Comparison of ENCODE assay signal across 13 cellular contexts in genomic region chr13:51000576-51001260, GRCh38.
DNase-seq lines count a peak whose midpoint lies in the region; ATAC-seq and TF ChIP-seq lines count a peak whose summit lies in the region.
"Had no signal": no experiment of that assay in that cellular context is flagged by ENCODE, and none has a peak within 500 bp of the region (broad histone marks: within the 10 kb centered on the region; RNA-seq: fewer than 3 reads in every experiment).

No MANE protein-coding gene starts in this region.

- H3K36me3 ChIP-seq in SK-N-SH (replicated peaks in 1 of 2; ENCODE audit: control insufficient read depth in 1 of 2, insufficient read depth in 2 of 2, low read length in 1 of 2) = no peaks in the 10 kb centered on the region

- no peak for TF ChIP-seq POLR2A in GM18505 (IDR thresholded peaks at IDR 0.05; ENCODE audit: borderline replicate concordance, extremely low read depth, insufficient read depth, insufficient read length)

- H3K4me1 Mint-ChIP-seq in activated CD4-positive, alpha-beta T cell treated with anti-CD3 and anti-CD28 coated beads, Interleukin-2, amount 10 ng/mL, durations not matched to agents 24 days and 14 days = no peaks in the 10 kb centered on the region
- H3K4me1 Mint-ChIP-seq: B cell had no signal

- POLR2A ChIA-PET in SK-N-SH (lab: Yijun Ruan, JAX) = no interaction called here

- intact Hi-C loops in activated CD4-positive, alpha-beta T cell treated with anti-CD3 and anti-CD28 coated beads, Interleukin-2, amount 10 ng/mL, durations not matched to agents 24 days and 14 days (cut with micrococcal nuclease) = no loop called here
- intact Hi-C loops in left cardiac atrium (cut with DNase I) = no loop called here

- no peaks in the 10 kb centered on the region for H4K20me1 ChIP-seq in SK-N-SH (ENCODE audit: insufficient read depth)

- ATAC-seq in left cardiac atrium (peak; percentile 61 to 68), GM18505 (IDR thresholded peaks at IDR 0.05; ENCODE audit: unreplicated experiment) (no peak), HG03457 (IDR thresholded peaks at IDR 0.05; ENCODE audit: unreplicated experiment) (no peak)
- ATAC-seq: natural killer cell treated with Interleukin-12 subunit alpha and Interleukin-12 subunit beta and Interleukin-15 and Interleukin-18, amount 100 ng/mL, for 72 hours had no signal

- TF ChIP-seq CTCF in SK-N-SH (IDR thresholded peaks at IDR 0.05) = no peak

- no peaks in the 10 kb centered on the region for H3K9me2 ChIP-seq in SK-N-SH

- no peak overlapping the region for H3K27ac Mint-ChIP-seq in activated CD4-positive, alpha-beta T cell treated with anti-CD3 and anti-CD28 coated beads, Interleukin-2, amount 10 ng/mL, durations not matched to agents 24 days and 14 days
- H3K27ac Mint-ChIP-seq: activated naive CD4-positive, alpha-beta T cell treated with anti-CD3 and anti-CD28 coated beads for 36 hours; B cell; natural killer cell treated with Interleukin-12 subunit alpha and Interleukin-12 subunit beta and Interleukin-15 and Interleukin-18, amount 100 ng/mL, for 72 hours had no signal

- H2AFZ ChIP-seq in SK-N-SH (ENCODE audit: low read depth) = no peak overlapping the region

- H3K27ac ChIP-seq in SK-N-SH (ENCODE audit: low read depth in 2 of 2, low read length in 1 of 2) = no peak overlapping the region

- 56% methylated on average over 6 of the region's 15 CpGs for WGBS in SK-N-SH (ENCODE audit: low lambda C conversion rate)

- H3K27me3 ChIP-seq in SK-N-SH (ENCODE audit: insufficient read depth) = no peaks in the 10 kb centered on the region; the same call in 1 of the 2 replicates

- no peak for TF ChIP-seq RAD21 in SK-N-SH (IDR thresholded peaks at IDR 0.05; ENCODE audit: low read length)

- no peaks in the 10 kb centered on the region for H3K9me3 ChIP-seq in SK-N-SH

- no peak overlapping the region for H3K9ac ChIP-seq in SK-N-SH

- CTCF ChIA-PET in SK-N-SH (lab: Yijun Ruan, JAX) = interaction anchor here (0.7 kb wide), 1 partner anchor 11 kb away, joined by 3 read pairs; no protein-coding TSS in a partner anchor

- no peaks in the 10 kb centered on the region for H3K9me3 Mint-ChIP-seq in activated CD4-positive, alpha-beta T cell treated with anti-CD3 and anti-CD28 coated beads, Interleukin-2, amount 10 ng/mL, durations not matched to agents 24 days and 14 days
- H3K9me3 Mint-ChIP-seq: activated naive CD4-positive, alpha-beta T cell treated with anti-CD3 and anti-CD28 coated beads for 36 hours; natural killer cell treated with Interleukin-12 subunit alpha and Interleukin-12 subunit beta and Interleukin-15 and Interleukin-18, amount 100 ng/mL, for 72 hours had no signal

- H3K4me3 ChIP-seq in SK-N-SH (ENCODE audit: low read depth in 2 of 2, low read length in 1 of 2) = no peak overlapping the region

- no peak for TF ChIP-seq EP300 in SK-N-SH (IDR thresholded peaks at IDR 0.05; ENCODE audit: borderline replicate concordance in 1 of 2, low read depth in 1 of 2, low read length in 1 of 2)

- H3K27me3 Mint-ChIP-seq in activated CD4-positive, alpha-beta T cell treated with anti-CD3 and anti-CD28 coated beads, Interleukin-2, amount 10 ng/mL, durations not matched to agents 24 days and 14 days = peaks cover 10% of the 10 kb centered on the region

- no peaks in the 10 kb centered on the region for H3K36me3 Mint-ChIP-seq in activated CD4-positive, alpha-beta T cell treated with anti-CD3 and anti-CD28 coated beads, Interleukin-2, amount 10 ng/mL, durations not matched to agents 24 days and 14 days (ENCODE audit: low read depth)
- H3K36me3 Mint-ChIP-seq: natural killer cell treated with Interleukin-12 subunit alpha and Interleukin-12 subunit beta and Interleukin-15 and Interleukin-18, amount 100 ng/mL, for 72 hours had no signal

- H3F3A ChIP-seq in SK-N-SH (replicated peaks; ENCODE audit: insufficient read depth) = no peaks in the 10 kb centered on the region

- no peaks in the 10 kb centered on the region for H3K79me2 ChIP-seq in SK-N-SH (ENCODE audit: insufficient read depth)

- H3K4me2 ChIP-seq in SK-N-SH = no peak overlapping the region

- DNase-seq in activated CD4-positive, alpha-beta T cell treated with anti-CD3 and anti-CD28 coated beads, Interleukin-2, amount 10 ng/mL, durations not matched to agents 24 days and 14 days = peak; percentile 34
- DNase-seq in activated CD4-positive, alpha-beta T cell treated with anti-CD3 and anti-CD28 coated beads, Interleukin-2, amount 50 U/mL, for 4 hours = no peak
- DNase-seq in SHP77 (lab: John Stamatoyannopoulos, UW) (peak; percentile 24 to 55), left cardiac atrium (peak; percentile 55), ureter (ENCODE audit: low spot score) (peak; percentile 57), SK-N-SH (no peak)
- DNase-seq: activated naive CD4-positive, alpha-beta T cell treated with anti-CD3 and anti-CD28 coated beads for 36 hours; foreskin melanocyte; KG1 had no signal

- H3K4me3 Mint-ChIP-seq in activated CD4-positive, alpha-beta T cell treated with anti-CD3 and anti-CD28 coated beads, Interleukin-2, amount 10 ng/mL, durations not matched to agents 24 days and 14 days = no peak overlapping the region
- H3K4me3 Mint-ChIP-seq: activated naive CD4-positive, alpha-beta T cell treated with anti-CD3 and anti-CD28 coated beads for 36 hours; B cell; natural killer cell treated with Interleukin-12 subunit alpha and Interleukin-12 subunit beta and Interleukin-15 and Interleukin-18, amount 100 ng/mL, for 72 hours had no signal

- H3K4me1 ChIP-seq in SK-N-SH (ENCODE audit: control insufficient read depth in 1 of 2, insufficient read depth in 2 of 2, low read depth in 1 of 2, low read length in 1 of 2) = no peaks in the 10 kb centered on the region; a peak in 1 of 4 replicates

TF ChIP-seq in SK-N-SH, 30 proteins besides CTCF, POLR2A, EP300 and RAD21:
- no peak for TF ChIP-seq TEAD4 (IDR thresholded peaks at IDR 0.05; ENCODE audit: borderline replicate concordance, insufficient read depth)
- no peak for TF ChIP-seq TAF1 (IDR thresholded peaks at IDR 0.05; ENCODE audit: borderline replicate concordance, low read depth, low read length)
- no peak for TF ChIP-seq TCF12 (IDR thresholded peaks at IDR 0.05)
- no peak for TF ChIP-seq ELF1 (IDR thresholded peaks at IDR 0.05)
- no peak for TF ChIP-seq MAX (IDR thresholded peaks at IDR 0.05; ENCODE audit: low read depth)
- no peak for TF ChIP-seq GATA2 (CRISPR knock-in tag; IDR thresholded peaks at IDR 0.05)
- no peak for TF ChIP-seq RCOR1 (IDR thresholded peaks at IDR 0.05; ENCODE audit: low read length)
- no peak for TF ChIP-seq MXI1 (IDR thresholded peaks at IDR 0.05; ENCODE audit: low read depth, low read length)
- no peak for TF ChIP-seq EZH2phosphoT487 (IDR thresholded peaks at IDR 0.05; ENCODE audit: borderline replicate concordance, low read depth)
- no peak for TF ChIP-seq USF2 (IDR thresholded peaks at IDR 0.05; ENCODE audit: borderline replicate concordance, low read depth, low read length)
- TF ChIP-seq SIN3A (IDR thresholded peaks at IDR 0.05; ENCODE audit: borderline replicate concordance, low read depth, low read length) = no peak
- no peak for TF ChIP-seq GABPA (IDR thresholded peaks at IDR 0.05; ENCODE audit: low read depth)
- TF ChIP-seq FOXM1 (IDR thresholded peaks at IDR 0.05; ENCODE audit: low read depth) = no peak
- TF ChIP-seq NFIC (IDR thresholded peaks at IDR 0.05; ENCODE audit: borderline replicate concordance) = no peak
- TF ChIP-seq SMC3 (IDR thresholded peaks at IDR 0.05; ENCODE audit: low read depth, low read length) = no peak
- TF ChIP-seq RFX5 (IDR thresholded peaks at IDR 0.05; ENCODE audit: low read length) = no peak
- no peak for TF ChIP-seq JUND (IDR thresholded peaks at IDR 0.05)
- TF ChIP-seq YY1 (IDR thresholded peaks at IDR 0.05; ENCODE audit: low read depth) = no peak
- no peak for TF ChIP-seq RXRA (IDR thresholded peaks at IDR 0.05; ENCODE audit: borderline replicate concordance, low read depth)
- TF ChIP-seq IRF3 (IDR thresholded peaks at IDR 0.05; ENCODE audit: low read depth, low read length) = no peak

Comparison
In these comparisons a context has a peak if more than half of its experiments do, and no peak if none do; other contexts are left out.
1. DNase-seq: peak in activated CD4-positive, alpha-beta T cell treated with anti-CD3 and anti-CD28 coated beads, Interleukin-2, amount 10 ng/mL, durations not matched to agents 24 days and 14 days (single experiment), SHP77 (2 of 2), left cardiac atrium (single experiment) and ureter (single experiment); none in activated CD4-positive, alpha-beta T cell treated with anti-CD3 and anti-CD28 coated beads, Interleukin-2, amount 50 U/mL, for 4 hours (0 of 2) and SK-N-SH (single experiment).
2. ATAC-seq: peak in left cardiac atrium (2 of 2); none in GM18505 (single experiment) and HG03457 (single experiment).